ENCODE assay signal across 16 cellular contexts in the genomic region with DNA sequence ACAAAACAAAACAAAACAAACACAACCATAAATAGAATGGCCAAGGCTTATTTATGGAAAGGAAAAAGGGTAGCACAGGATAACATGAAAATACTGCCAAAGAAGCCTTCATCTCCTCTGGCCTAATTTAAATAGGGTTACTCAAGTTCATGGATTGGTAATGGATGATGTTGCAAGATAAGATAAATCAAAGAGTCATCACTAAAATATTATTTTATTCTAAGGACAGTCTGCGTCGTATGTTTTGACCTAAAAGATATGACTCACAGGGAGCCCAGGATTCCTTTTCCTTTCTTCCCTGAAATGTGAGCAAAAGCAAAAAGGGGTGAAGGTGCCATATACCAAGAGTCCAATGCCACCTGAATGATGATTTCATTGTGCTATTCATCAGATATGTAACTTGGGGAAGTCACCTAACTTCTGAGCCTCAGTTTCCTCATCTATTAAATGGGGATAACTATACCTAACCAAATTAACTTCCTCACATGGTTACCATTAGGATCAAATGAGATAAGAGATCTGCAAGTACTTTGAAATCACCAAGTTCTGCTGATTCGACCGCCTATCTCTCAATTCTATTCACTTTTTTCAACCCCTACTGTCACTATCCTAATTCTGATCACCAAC.
DNase-seq lines count a peak whose midpoint lies in the region; ATAC-seq, FAIRE-seq and TF ChIP-seq lines count a peak whose summit lies in the region.
"Had no signal": no experiment of that assay in that cellular context is flagged by ENCODE, and none has a peak within 500 bp of the region (broad histone marks: within the 10 kb centered on the region; RNA-seq: fewer than 3 reads in every experiment).

No MANE protein-coding gene starts in this region.

- DNase-seq in A172 (ENCODE audit: low spot score) (peak; percentile 73), HS-5 (ENCODE audit: low read depth) (peak; percentile 86), bronchial epithelial cell (ENCODE audit: low read depth) (peak; percentile 79), NCI-H2029 treated with DMSO at 0.1 percent for 48 hours (lab: John Stamatoyannopoulos, UW) (no peak), D721Med (ENCODE audit: insufficient read length, low spot score) (no peak), SW 1271 (lab: John Stamatoyannopoulos, UW) (no peak)
- DNase-seq: ACHN; activated CD4-positive, alpha-beta T cell treated with anti-CD3 and anti-CD28 coated beads, Interleukin-2, amount 50 U/mL, for 1 hour; activated naive CD4-positive, alpha-beta T cell treated with Interleukin-2 at 50 U/mL for 16 hours; dorsolateral prefrontal cortex; NCI-H524 treated with DMSO at 0.1 percent for 48 hours; spleen; stimulated activated CD8-positive, alpha-beta memory T cell treated with anti-CD3 and anti-CD28 coated beads, Interleukin-4, amount 100 ng/mL, for 48 hours had no signal

- FAIRE-seq in bronchial epithelial cell (lab: Jason Lieb, UNC) (no peak), D721Med (lab: Jason Lieb, UNC) (no peak)

- H3K4me1 ChIP-seq in muscle layer of duodenum (ENCODE audit: control insufficient read depth in 1 of 2, insufficient read depth in 2 of 2, low read length in 2 of 2), result peaks cover 21 to 25% of the 10 kb centered on the region in 2 donors

- peak overlapping the region; percentile 29 for H3K27ac ChIP-seq in muscle layer of duodenum (ENCODE audit: low read length)
- H3K27ac ChIP-seq: dorsolateral prefrontal cortex, hepatocyte had no signal

- TF ChIP-seq CTCF in bronchial epithelial cell (IDR thresholded peaks at IDR 0.05; ENCODE audit: insufficient read depth, low read length, severe bottlenecking) (no peak), D721Med (IDR thresholded peaks at IDR 0.05; ENCODE audit: insufficient read depth, missing control alignments) (no peak)

- no peak for ATAC-seq in GM19452 (IDR thresholded peaks at IDR 0.05; ENCODE audit: unreplicated experiment)

- H3K36me3 ChIP-seq in bronchial epithelial cell (ENCODE audit: control insufficient read depth, insufficient read depth, low read length) (no peaks in the 10 kb centered on the region), muscle layer of duodenum (ENCODE audit: control insufficient read depth in 1 of 2, insufficient read depth in 2 of 2, low read length in 2 of 2) (peaks cover 0 to 2% of the 10 kb centered on the region in 2 donors)

- no peaks in the 10 kb centered on the region for H3K9me3 ChIP-seq in muscle layer of duodenum (ENCODE audit: control insufficient read depth in 1 of 2, low read length in 2 of 2)
- H3K9me3 ChIP-seq: spleen had no signal

- H3K4me3 ChIP-seq in bronchial epithelial cell (ENCODE audit: low read depth, low read length) (no peak overlapping the region), muscle layer of duodenum (ENCODE audit: low read depth in 1 of 2, low read length in 2 of 2) (no peak overlapping the region)
- H3K4me3 ChIP-seq: dorsolateral prefrontal cortex, hepatocyte, spleen had no signal

- no peaks in the 10 kb centered on the region for H3K27me3 ChIP-seq in bronchial epithelial cell (ENCODE audit: control insufficient read depth, insufficient read depth, low read length)
- no peaks in the 10 kb centered on the region for H3K27me3 ChIP-seq in muscle layer of duodenum (ENCODE audit: low read depth, low read length)
- H3K27me3 ChIP-seq: dorsolateral prefrontal cortex, hepatocyte, spleen had no signal

Comparison
In these comparisons a context has a peak if more than half of its experiments do, and no peak if none do; other contexts are left out.
1. DNase-seq: peak in A172 (single experiment), HS-5 (single experiment) and bronchial epithelial cell (single experiment); none in NCI-H2029 treated with DMSO at 0.1 percent for 48 hours (single experiment), D721Med (single experiment) and SW 1271 (0 of 2).